In genomic region chr3:45541326-45542321, GRCh38 we compare ENCODE assay signal across 19 cellular contexts. TPM values are rescaled to one million over a fixed set of nuclear protein-coding genes. Genes with fewer than 3 reads are reported as not detected.
A peak's percentile ranks its signal among the peaks of the same experiment; 100 is the strongest.
DNase-seq lines count a peak whose midpoint lies in the region; ATAC-seq and TF ChIP-seq lines count a peak whose summit lies in the region.
"Had no signal": no experiment of that assay in that cellular context is flagged by ENCODE, and none has a peak within 500 bp of the region (broad histone marks: within the 10 kb centered on the region; RNA-seq: fewer than 3 reads in every experiment).

No MANE protein-coding gene starts in this region.

- H3K27me3 ChIP-seq in CD8-positive, alpha-beta T cell (ENCODE audit: insufficient read depth, low read length), result no peaks in the 10 kb centered on the region
- H3K27me3 ChIP-seq in trophoblast cell (ENCODE audit: insufficient read depth, low read length), result no peaks in the 10 kb centered on the region
- H3K27me3 ChIP-seq in WERI-Rb-1 (ENCODE audit: insufficient read depth, low read depth, severe bottlenecking), result no peaks in the 10 kb centered on the region

- no peak overlapping the region for H2AFZ ChIP-seq in trophoblast cell (ENCODE audit: insufficient read depth, low read length, poor library complexity)

- H4K8ac ChIP-seq in trophoblast cell (ENCODE audit: low read depth, low read length), result peak overlapping the region; percentile 23

- no peak overlapping the region for H2BK5ac ChIP-seq in trophoblast cell (ENCODE audit: low read depth, low read length, poor library complexity)

- no peaks in the 10 kb centered on the region for H3K9me3 Mint-ChIP-seq in CD8-positive, alpha-beta T cell

- DNase-seq in CD8-positive, alpha-beta T cell, result no peak
- DNase-seq in globus pallidus (ENCODE audit: low spot score) (peak; percentile 70), left lobe of liver (ENCODE audit: low spot score) (peak; percentile 41), trophoblast cell (peak; percentile 81 to 94), WERI-Rb-1 (no peak)
- DNase-seq in activated effector memory CD4-positive, alpha-beta T cell treated with Interleukin-2 at 50 U/mL for 16 hours, result no peak
- DNase-seq: Calu3, DMS79 treated with DMSO at 0.1 percent for 48 hours, GF-D8, Karpas-422, MM.1S, NCI-H1105, NCI-H187, NCI-H2171, NCI-H524 had no signal

- no peak overlapping the region for H4K12ac ChIP-seq in trophoblast cell (ENCODE audit: low read depth, low read length)

- H3K36me3 ChIP-seq in CD8-positive, alpha-beta T cell (ENCODE audit: insufficient read depth, low read length), result no peaks in the 10 kb centered on the region
- H3K36me3 ChIP-seq in trophoblast cell (ENCODE audit: control insufficient read depth in 1 of 2, insufficient read depth in 2 of 2, low read length in 2 of 2), result peaks cover 3 to 8% of the 10 kb centered on the region in 2 experiments
- no peaks in the 10 kb centered on the region for H3K36me3 ChIP-seq in WERI-Rb-1

- intact Hi-C loops in CD8-positive, alpha-beta T cell (cut with DNase I, micrococcal nuclease), result no loop called here

- H2BK120ac ChIP-seq in trophoblast cell (ENCODE audit: insufficient read depth, low read length, poor library complexity), result no peak overlapping the region

- H3K9ac ChIP-seq in trophoblast cell (ENCODE audit: low read length), result no peak overlapping the region

- H3K4me3 Mint-ChIP-seq in CD8-positive, alpha-beta T cell, result no peak overlapping the region
- H3K4me3 Mint-ChIP-seq: CD14-positive monocyte had no signal

- no peak for ATAC-seq in CD8-positive, alpha-beta T cell
- ATAC-seq in left lobe of liver (no peak), GM19035 (IDR thresholded peaks at IDR 0.05; ENCODE audit: unreplicated experiment) (no peak), GM18517 (IDR thresholded peaks at IDR 0.05; ENCODE audit: unreplicated experiment) (no peak)
- ATAC-seq: HepG2 had no signal

- CTCF ChIA-PET in CD8-positive, alpha-beta T cell (lab: Charles Lee), result interaction anchor here (0.6 kb wide), 1 partner anchor 987 kb away, joined by 3 read pairs; no protein-coding TSS in a partner anchor

- no peak for TF ChIP-seq CTCF in CD8-positive, alpha-beta T cell (IDR thresholded peaks at IDR 0.05)
- no peak for TF ChIP-seq CTCF in WERI-Rb-1 (IDR thresholded peaks at IDR 0.05; ENCODE audit: low read depth, low read length)

- H3K27ac ChIP-seq in CD8-positive, alpha-beta T cell (ENCODE audit: low read depth, low read length), result no peak overlapping the region
- H3K27ac ChIP-seq in trophoblast cell (ENCODE audit: low read depth, low read length) (no peak overlapping the region), WERI-Rb-1 (no peak overlapping the region)

- no peak overlapping the region for H3K4me3 ChIP-seq in CD8-positive, alpha-beta T cell (ENCODE audit: low read depth, low read length)
- no peak overlapping the region for H3K4me3 ChIP-seq in trophoblast cell (ENCODE audit: low read depth, low read length)
- no peak overlapping the region for H3K4me3 ChIP-seq in WERI-Rb-1 (ENCODE audit: low read depth, low read length)

- no peak overlapping the region for H3K23ac ChIP-seq in trophoblast cell (ENCODE audit: low read length)

- POLR2A ChIA-PET in CD8-positive, alpha-beta T cell (lab: Charles Lee), result no interaction called here

- H4K91ac ChIP-seq in trophoblast cell (ENCODE audit: low read depth, low read length), result no peak overlapping the region

- no peak overlapping the region for H3K14ac ChIP-seq in trophoblast cell (ENCODE audit: low read length)

- H2AK5ac ChIP-seq in trophoblast cell (ENCODE audit: low read length), result no peak overlapping the region

- peaks cover 2% of the 10 kb centered on the region for H3K79me1 ChIP-seq in trophoblast cell (ENCODE audit: low read length)

- H3K4ac ChIP-seq in trophoblast cell (ENCODE audit: low read depth, low read length), result no peak overlapping the region

- WGBS in trophoblast cell (ENCODE audit: extremely low coverage, insufficient coverage, insufficient read length), result no CpG with 5 or more reads among the region's 15 CpGs

- H3K27me3 Mint-ChIP-seq in CD8-positive, alpha-beta T cell (ENCODE audit: low read depth), result no peaks in the 10 kb centered on the region

- H3K79me2 ChIP-seq in trophoblast cell (ENCODE audit: control insufficient read depth, insufficient read depth, low read length, poor library complexity), result peaks cover 3% of the 10 kb centered on the region

- H3K4me1 ChIP-seq in CD8-positive, alpha-beta T cell (ENCODE audit: insufficient read depth, low read length), result no peaks in the 10 kb centered on the region
- peaks cover 4 to 11% of the 10 kb centered on the region in 2 experiments for H3K4me1 ChIP-seq in trophoblast cell (ENCODE audit: control insufficient read depth in 1 of 2, insufficient read depth in 2 of 2, low read length in 2 of 2)

- H3K18ac ChIP-seq in trophoblast cell (ENCODE audit: low read length), result no peak overlapping the region

- H3K27ac Mint-ChIP-seq in CD8-positive, alpha-beta T cell, result peak overlapping the region; percentile 13

- H3K9me3 ChIP-seq in CD8-positive, alpha-beta T cell (ENCODE audit: low read length), result no peaks in the 10 kb centered on the region
- H3K9me3 ChIP-seq in trophoblast cell (ENCODE audit: insufficient read depth, low read depth, low read length), result no peaks in the 10 kb centered on the region
- no peaks in the 10 kb centered on the region for H3K9me3 ChIP-seq in WERI-Rb-1 (ENCODE audit: severe bottlenecking)

- H2BK12ac ChIP-seq in trophoblast cell (ENCODE audit: low read length), result no peak overlapping the region

- H3K36me3 Mint-ChIP-seq in CD8-positive, alpha-beta T cell, result peaks cover 43% of the 10 kb centered on the region

- H3K4me1 Mint-ChIP-seq in CD8-positive, alpha-beta T cell (ENCODE audit: low read depth), result no peaks in the 10 kb centered on the region

- H3K4me2 ChIP-seq in trophoblast cell (ENCODE audit: low read length), result no peak overlapping the region

RNA-seq across cellular contexts. Expression of gene LIMD1, which starts 52.9 kb away (rescaled TPM):
- total RNA-seq in CD8-positive, alpha-beta T cell, result 10 to 100 TPM; 13.5 to 13.8 TPM
- total RNA-seq in left lobe of liver, result 30.7 TPM
- polyA plus RNA-seq in trophoblast cell (2013), result 4.3 TPM in 2 replicates

Comparison
In these comparisons a context has a peak if more than half of its experiments do, and no peak if none do; other contexts are left out.
1. DNase-seq: peak in globus pallidus (single experiment), left lobe of liver (single experiment) and trophoblast cell (2 of 2); none in CD8-positive, alpha-beta T cell (0 of 7), WERI-Rb-1 (single experiment) and activated effector memory CD4-positive, alpha-beta T cell treated with Interleukin-2 at 50 U/mL for 16 hours (single experiment).